In the genomic region with DNA sequence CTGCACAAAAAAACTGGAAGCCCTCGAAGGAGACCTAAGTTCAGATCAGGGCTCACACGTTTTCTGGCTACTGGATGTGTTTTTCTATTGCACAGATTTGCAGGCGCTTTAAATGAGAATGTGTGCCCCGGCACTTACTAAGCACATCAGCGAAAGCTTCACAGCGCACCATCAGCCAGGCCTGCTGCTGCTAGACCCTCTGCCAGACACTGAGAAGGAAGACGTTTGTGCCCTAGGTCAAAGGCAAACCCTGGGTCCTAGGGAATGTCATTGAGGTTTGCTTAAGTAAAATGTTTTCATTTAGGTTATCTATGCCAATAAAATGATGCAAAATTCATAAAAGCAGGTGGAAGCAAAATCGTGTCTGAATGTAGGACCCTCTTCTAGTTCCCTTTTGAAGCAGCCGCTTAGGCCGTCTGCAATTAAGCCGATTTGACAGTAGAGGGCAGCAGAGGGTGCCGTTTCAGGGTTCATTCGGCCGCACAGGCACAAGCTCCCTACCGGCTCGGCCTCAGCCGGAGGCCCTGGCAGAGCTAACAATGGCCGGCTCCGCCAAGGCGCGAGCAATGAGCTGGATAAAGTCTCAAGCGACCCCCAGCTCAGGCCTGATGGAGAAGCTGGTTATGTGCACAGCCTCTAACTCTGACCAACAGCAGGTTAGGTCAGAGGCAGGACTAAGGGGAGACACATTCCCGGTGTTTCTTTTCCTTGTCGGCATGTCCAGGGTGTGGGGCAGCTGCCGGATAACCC, we compare ENCODE assay signal across 1 cellular context.
A peak's percentile ranks its signal among the peaks of the same experiment; 100 is the strongest.
TF ChIP-seq lines count a peak whose summit lies in the region.

No MANE protein-coding gene starts in this region.

TF ChIP-seq in HepG2, 621 proteins besides CTCF, POLR2A, EP300 and RAD21 (continued from another document and continues in another):
- TF ChIP-seq ATF7-NPFF (CRISPR knock-in tag; IDR thresholded peaks at IDR 0.05; ENCODE audit: low read depth): 0 out of 2 replicates have a peak, but pooled peaks have one; percentile 33
- TF ChIP-seq ASH2L (IDR thresholded peaks at IDR 0.05; ENCODE audit: insufficient read length, low read depth, low read length): peak; percentile 20
- peak; percentile 39; the same call in 1 of the 2 replicates for TF ChIP-seq SP4 (CRISPR knock-in tag; IDR thresholded peaks at IDR 0.05)
- no peak for TF ChIP-seq GZF1 (CRISPR knock-in tag; IDR thresholded peaks at IDR 0.05)
- TF ChIP-seq CBX1 (IDR thresholded peaks at IDR 0.05; ENCODE audit: low read depth): no peak
- TF ChIP-seq SMC3 (IDR thresholded peaks at IDR 0.05; ENCODE audit: low read length): peak; percentile 95
- TF ChIP-seq, protein P1, sequence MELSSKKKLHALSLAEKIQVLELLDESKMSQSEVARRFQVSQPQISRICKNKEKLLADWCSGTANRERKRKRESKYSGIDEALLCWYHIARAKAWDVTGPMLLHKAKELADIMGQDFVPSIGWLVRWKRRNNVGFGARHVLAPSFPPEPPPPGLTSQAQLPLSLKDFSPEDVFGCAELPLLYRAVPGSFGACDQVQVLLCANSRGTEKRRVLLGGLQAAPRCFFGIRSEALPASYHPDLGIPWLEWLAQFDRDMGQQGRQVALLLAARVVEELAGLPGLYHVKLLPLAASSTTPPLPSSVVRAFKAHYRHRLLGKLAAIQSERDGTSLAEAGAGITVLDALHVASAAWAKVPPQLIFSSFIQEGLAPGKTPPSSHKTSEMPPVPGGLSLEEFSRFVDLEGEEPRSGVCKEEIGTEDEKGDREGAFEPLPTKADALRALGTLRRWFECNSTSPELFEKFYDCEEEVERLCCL (CRISPR knock-in tag; IDR thresholded peaks at IDR 0.05; ENCODE audit: borderline replicate concordance): no peak
- no peak for TF ChIP-seq ZNF432 (CRISPR knock-in tag; IDR thresholded peaks at IDR 0.05; ENCODE audit: borderline replicate concordance)
- TF ChIP-seq ZNF572 (CRISPR knock-in tag; IDR thresholded peaks at IDR 0.05): peak; percentile 31; the same call in 1 of the 2 replicates
- TF ChIP-seq KLF9 (CRISPR knock-in tag; IDR thresholded peaks at IDR 0.05; ENCODE audit: low read depth): no peak
- TF ChIP-seq ZNF678 (CRISPR knock-in tag; IDR thresholded peaks at IDR 0.05): no peak
- no peak for TF ChIP-seq RFX1 (IDR thresholded peaks at IDR 0.05)
- peak; percentile 15; the same call in 1 of the 2 replicates for TF ChIP-seq ETV5 (CRISPR knock-in tag; IDR thresholded peaks at IDR 0.05; ENCODE audit: borderline replicate concordance)
- no peak for TF ChIP-seq NFIB (CRISPR knock-in tag; IDR thresholded peaks at IDR 0.05; ENCODE audit: borderline replicate concordance)
- TF ChIP-seq ZC3H13 (CRISPR knock-in tag; IDR thresholded peaks at IDR 0.05): no peak
- no peak for TF ChIP-seq SSRP1 (CRISPR knock-in tag; IDR thresholded peaks at IDR 0.05)
- no peak for TF ChIP-seq HDAC6 (IDR thresholded peaks at IDR 0.05; ENCODE audit: low read depth, low read length)
- no peak for TF ChIP-seq NCOR1 (IDR thresholded peaks at IDR 0.05; ENCODE audit: borderline replicate concordance, low read length)
- TF ChIP-seq KDM6A (CRISPR knock-in tag; IDR thresholded peaks at IDR 0.05; ENCODE audit: low read depth): no peak
- no peak for TF ChIP-seq CCDC6 (CRISPR knock-in tag; IDR thresholded peaks at IDR 0.05)
- peak; percentile 45; the same call in 1 of the 2 replicates for TF ChIP-seq TP53 (CRISPR knock-in tag; conservative IDR thresholded peaks at IDR 0.05)
- TF ChIP-seq GATAD1 (CRISPR knock-in tag; IDR thresholded peaks at IDR 0.05): no peak
- no peak for TF ChIP-seq FIP1L1 (IDR thresholded peaks at IDR 0.05; ENCODE audit: borderline replicate concordance, insufficient read depth, low read depth, low read length)
- no peak for TF ChIP-seq CREM (IDR thresholded peaks at IDR 0.05)
- TF ChIP-seq CREM (CRISPR knock-in tag; IDR thresholded peaks at IDR 0.05): no peak
- TF ChIP-seq, protein P2, sequence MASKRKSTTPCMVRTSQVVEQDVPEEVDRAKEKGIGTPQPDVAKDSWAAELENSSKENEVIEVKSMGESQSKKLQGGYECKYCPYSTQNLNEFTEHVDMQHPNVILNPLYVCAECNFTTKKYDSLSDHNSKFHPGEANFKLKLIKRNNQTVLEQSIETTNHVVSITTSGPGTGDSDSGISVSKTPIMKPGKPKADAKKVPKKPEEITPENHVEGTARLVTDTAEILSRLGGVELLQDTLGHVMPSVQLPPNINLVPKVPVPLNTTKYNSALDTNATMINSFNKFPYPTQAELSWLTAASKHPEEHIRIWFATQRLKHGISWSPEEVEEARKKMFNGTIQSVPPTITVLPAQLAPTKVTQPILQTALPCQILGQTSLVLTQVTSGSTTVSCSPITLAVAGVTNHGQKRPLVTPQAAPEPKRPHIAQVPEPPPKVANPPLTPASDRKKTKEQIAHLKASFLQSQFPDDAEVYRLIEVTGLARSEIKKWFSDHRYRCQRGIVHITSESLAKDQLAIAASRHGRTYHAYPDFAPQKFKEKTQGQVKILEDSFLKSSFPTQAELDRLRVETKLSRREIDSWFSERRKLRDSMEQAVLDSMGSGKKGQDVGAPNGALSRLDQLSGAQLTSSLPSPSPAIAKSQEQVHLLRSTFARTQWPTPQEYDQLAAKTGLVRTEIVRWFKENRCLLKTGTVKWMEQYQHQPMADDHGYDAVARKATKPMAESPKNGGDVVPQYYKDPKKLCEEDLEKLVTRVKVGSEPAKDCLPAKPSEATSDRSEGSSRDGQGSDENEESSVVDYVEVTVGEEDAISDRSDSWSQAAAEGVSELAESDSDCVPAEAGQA (IDR thresholded peaks at IDR 0.05; ENCODE audit: low read depth): 0 out of 2 replicates have a peak, but pooled peaks have one; percentile 16
- TF ChIP-seq, protein P2 (CRISPR knock-in tag; IDR thresholded peaks at IDR 0.05; ENCODE audit: borderline replicate concordance): no peak
- no peak for TF ChIP-seq JDP2 (CRISPR knock-in tag; IDR thresholded peaks at IDR 0.05; ENCODE audit: borderline replicate concordance)
- no peak for TF ChIP-seq NFATC3 (CRISPR knock-in tag; IDR thresholded peaks at IDR 0.05)
- TF ChIP-seq, protein P3, sequence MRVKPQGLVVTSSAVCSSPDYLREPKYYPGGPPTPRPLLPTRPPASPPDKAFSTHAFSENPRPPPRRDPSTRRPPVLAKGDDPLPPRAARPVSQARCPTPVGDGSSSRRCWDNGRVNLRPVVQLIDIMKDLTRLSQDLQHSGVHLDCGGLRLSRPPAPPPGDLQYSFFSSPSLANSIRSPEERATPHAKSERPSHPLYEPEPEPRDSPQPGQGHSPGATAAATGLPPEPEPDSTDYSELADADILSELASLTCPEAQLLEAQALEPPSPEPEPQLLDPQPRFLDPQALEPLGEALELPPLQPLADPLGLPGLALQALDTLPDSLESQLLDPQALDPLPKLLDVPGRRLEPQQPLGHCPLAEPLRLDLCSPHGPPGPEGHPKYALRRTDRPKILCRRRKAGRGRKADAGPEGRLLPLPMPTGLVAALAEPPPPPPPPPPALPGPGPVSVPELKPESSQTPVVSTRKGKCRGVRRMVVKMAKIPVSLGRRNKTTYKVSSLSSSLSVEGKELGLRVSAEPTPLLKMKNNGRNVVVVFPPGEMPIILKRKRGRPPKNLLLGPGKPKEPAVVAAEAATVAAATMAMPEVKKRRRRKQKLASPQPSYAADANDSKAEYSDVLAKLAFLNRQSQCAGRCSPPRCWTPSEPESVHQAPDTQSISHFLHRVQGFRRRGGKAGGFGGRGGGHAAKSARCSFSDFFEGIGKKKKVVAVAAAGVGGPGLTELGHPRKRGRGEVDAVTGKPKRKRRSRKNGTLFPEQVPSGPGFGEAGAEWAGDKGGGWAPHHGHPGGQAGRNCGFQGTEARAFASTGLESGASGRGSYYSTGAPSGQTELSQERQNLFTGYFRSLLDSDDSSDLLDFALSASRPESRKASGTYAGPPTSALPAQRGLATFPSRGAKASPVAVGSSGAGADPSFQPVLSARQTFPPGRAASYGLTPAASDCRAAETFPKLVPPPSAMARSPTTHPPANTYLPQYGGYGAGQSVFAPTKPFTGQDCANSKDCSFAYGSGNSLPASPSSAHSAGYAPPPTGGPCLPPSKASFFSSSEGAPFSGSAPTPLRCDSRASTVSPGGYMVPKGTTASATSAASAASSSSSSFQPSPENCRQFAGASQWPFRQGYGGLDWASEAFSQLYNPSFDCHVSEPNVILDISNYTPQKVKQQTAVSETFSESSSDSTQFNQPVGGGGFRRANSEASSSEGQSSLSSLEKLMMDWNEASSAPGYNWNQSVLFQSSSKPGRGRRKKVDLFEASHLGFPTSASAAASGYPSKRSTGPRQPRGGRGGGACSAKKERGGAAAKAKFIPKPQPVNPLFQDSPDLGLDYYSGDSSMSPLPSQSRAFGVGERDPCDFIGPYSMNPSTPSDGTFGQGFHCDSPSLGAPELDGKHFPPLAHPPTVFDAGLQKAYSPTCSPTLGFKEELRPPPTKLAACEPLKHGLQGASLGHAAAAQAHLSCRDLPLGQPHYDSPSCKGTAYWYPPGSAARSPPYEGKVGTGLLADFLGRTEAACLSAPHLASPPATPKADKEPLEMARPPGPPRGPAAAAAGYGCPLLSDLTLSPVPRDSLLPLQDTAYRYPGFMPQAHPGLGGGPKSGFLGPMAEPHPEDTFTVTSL (CRISPR knock-in tag; IDR thresholded peaks at IDR 0.05; ENCODE audit: borderline replicate concordance): no peak
- TF ChIP-seq ZNF430 (CRISPR knock-in tag; IDR thresholded peaks at IDR 0.05): no peak
- no peak for TF ChIP-seq ZNF552 (CRISPR knock-in tag; IDR thresholded peaks at IDR 0.05; ENCODE audit: borderline replicate concordance)
- TF ChIP-seq, protein P4, sequence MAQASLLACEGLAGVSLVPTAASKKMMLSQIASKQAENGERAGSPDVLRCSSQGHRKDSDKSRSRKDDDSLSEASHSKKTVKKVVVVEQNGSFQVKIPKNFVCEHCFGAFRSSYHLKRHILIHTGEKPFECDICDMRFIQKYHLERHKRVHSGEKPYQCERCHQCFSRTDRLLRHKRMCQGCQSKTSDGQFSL (CRISPR knock-in tag; IDR thresholded peaks at IDR 0.05): no peak
- peak; percentile 91; the same call in 1 of the 2 replicates for TF ChIP-seq SMAD1 (CRISPR knock-in tag; IDR thresholded peaks at IDR 0.05; ENCODE audit: borderline replicate concordance, low read depth)
- no peak for TF ChIP-seq MEF2D (CRISPR knock-in tag; IDR thresholded peaks at IDR 0.05)
- TF ChIP-seq FOXK1 (CRISPR knock-in tag; IDR thresholded peaks at IDR 0.05; ENCODE audit: borderline replicate concordance, low read depth): no peak
- TF ChIP-seq JARID2 (CRISPR knock-in tag; IDR thresholded peaks at IDR 0.05; ENCODE audit: insufficient replicate concordance): no peak
- no peak for TF ChIP-seq RCOR2 (CRISPR knock-in tag; IDR thresholded peaks at IDR 0.05)
- TF ChIP-seq, protein P5, sequence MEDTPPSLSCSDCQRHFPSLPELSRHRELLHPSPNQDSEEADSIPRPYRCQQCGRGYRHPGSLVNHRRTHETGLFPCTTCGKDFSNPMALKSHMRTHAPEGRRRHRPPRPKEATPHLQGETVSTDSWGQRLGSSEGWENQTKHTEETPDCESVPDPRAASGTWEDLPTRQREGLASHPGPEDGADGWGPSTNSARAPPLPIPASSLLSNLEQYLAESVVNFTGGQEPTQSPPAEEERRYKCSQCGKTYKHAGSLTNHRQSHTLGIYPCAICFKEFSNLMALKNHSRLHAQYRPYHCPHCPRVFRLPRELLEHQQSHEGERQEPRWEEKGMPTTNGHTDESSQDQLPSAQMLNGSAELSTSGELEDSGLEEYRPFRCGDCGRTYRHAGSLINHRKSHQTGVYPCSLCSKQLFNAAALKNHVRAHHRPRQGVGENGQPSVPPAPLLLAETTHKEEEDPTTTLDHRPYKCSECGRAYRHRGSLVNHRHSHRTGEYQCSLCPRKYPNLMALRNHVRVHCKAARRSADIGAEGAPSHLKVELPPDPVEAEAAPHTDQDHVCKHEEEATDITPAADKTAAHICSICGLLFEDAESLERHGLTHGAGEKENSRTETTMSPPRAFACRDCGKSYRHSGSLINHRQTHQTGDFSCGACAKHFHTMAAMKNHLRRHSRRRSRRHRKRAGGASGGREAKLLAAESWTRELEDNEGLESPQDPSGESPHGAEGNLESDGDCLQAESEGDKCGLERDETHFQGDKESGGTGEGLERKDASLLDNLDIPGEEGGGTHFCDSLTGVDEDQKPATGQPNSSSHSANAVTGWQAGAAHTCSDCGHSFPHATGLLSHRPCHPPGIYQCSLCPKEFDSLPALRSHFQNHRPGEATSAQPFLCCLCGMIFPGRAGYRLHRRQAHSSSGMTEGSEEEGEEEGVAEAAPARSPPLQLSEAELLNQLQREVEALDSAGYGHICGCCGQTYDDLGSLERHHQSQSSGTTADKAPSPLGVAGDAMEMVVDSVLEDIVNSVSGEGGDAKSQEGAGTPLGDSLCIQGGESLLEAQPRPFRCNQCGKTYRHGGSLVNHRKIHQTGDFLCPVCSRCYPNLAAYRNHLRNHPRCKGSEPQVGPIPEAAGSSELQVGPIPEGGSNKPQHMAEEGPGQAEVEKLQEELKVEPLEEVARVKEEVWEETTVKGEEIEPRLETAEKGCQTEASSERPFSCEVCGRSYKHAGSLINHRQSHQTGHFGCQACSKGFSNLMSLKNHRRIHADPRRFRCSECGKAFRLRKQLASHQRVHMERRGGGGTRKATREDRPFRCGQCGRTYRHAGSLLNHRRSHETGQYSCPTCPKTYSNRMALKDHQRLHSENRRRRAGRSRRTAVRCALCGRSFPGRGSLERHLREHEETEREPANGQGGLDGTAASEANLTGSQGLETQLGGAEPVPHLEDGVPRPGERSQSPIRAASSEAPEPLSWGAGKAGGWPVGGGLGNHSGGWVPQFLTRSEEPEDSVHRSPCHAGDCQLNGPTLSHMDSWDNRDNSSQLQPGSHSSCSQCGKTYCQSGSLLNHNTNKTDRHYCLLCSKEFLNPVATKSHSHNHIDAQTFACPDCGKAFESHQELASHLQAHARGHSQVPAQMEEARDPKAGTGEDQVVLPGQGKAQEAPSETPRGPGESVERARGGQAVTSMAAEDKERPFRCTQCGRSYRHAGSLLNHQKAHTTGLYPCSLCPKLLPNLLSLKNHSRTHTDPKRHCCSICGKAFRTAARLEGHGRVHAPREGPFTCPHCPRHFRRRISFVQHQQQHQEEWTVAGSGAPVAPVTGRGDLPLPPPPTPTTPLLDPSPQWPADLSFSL (CRISPR knock-in tag; IDR thresholded peaks at IDR 0.05): no peak
- no peak for TF ChIP-seq ZNF879 (CRISPR knock-in tag; IDR thresholded peaks at IDR 0.05)
- TF ChIP-seq ZNF33B (CRISPR knock-in tag; IDR thresholded peaks at IDR 0.05): no peak
- TF ChIP-seq EZH2 (conservative IDR thresholded peaks at IDR 0.05; ENCODE audit: low read depth, low read length): 0 out of 2 replicates have a peak, but pooled peaks have one; percentile 59
